In the genomic region with DNA sequence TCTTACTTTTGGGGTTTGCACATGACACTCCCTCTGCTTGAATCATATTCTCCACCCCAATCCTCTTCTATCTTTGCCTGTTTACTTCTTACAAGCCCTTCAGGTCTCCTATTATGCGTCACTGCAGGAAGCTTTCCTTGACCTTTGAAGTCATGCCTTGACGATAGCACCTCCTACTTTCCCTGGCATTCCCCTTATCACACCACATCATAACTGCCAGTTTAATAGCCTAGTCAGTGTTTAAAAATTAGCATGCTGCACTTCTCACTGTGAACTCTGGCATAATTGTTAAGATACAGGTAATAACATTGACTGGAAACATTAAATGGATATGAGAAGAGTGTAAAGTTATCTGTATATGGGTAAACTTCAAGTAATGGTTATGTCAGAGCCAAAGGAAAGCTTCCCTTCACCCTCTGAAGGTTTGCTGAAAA, we compare ENCODE assay signal across 12 cellular contexts. TPM values are rescaled to one million over a fixed set of nuclear protein-coding genes. Genes with fewer than 3 reads are reported as not detected.
DNase-seq lines count a peak whose midpoint lies in the region; ATAC-seq and TF ChIP-seq lines count a peak whose summit lies in the region.
"Had no signal": no experiment of that assay in that cellular context is flagged by ENCODE, and none has a peak within 500 bp of the region (broad histone marks: within the 10 kb centered on the region; RNA-seq: fewer than 3 reads in every experiment).

No MANE protein-coding gene starts in this region.

- no peak overlapping the region for H3K4me3 Mint-ChIP-seq in activated naive CD4-positive, alpha-beta T cell treated with anti-CD3 and anti-CD28 coated beads, Interleukin-2, amount 10 ng/mL, durations not matched to agents 7 days and 5 days
- H3K4me3 Mint-ChIP-seq in T-helper 1 cell treated with Interleukin-12 subunit alpha and Interleukin-12 subunit beta and Interleukin-4 antibody, amounts not matched to agents 30 μg/mL and 1 μg/mL, for 36 hours = no peak overlapping the region
- no peak overlapping the region for H3K4me3 Mint-ChIP-seq in stimulated activated naive B cell treated with anti-CD40 and anti-IgM and Interleukin-4, amounts not matched to agents 10 μg/mL and 1 μg/mL and 100 μg/mL, for 72 hours
- H3K4me3 Mint-ChIP-seq: IgD-negative memory B cell had no signal

- TF ChIP-seq CTCF in epithelial cell of proximal tubule (conservative IDR thresholded peaks at IDR 0.05; ENCODE audit: low read depth, low read length) = no peak

- ATAC-seq in stimulated activated naive B cell treated with anti-CD40 and anti-IgM and Interleukin-4, amounts not matched to agents 10 μg/mL and 1 μg/mL and 100 μg/mL, for 72 hours (replicated peaks) = peak; percentile 94 to 98

- CTCF ChIA-PET in activated naive CD4-positive, alpha-beta T cell treated with anti-CD3 and anti-CD28 coated beads, Interleukin-2, amount 10 ng/mL, durations not matched to agents 7 days and 5 days (lab: Charles Lee) = interaction anchor here (0.5 kb wide), 1 partner anchor 34 kb away, joined by 3 read pairs; no protein-coding TSS in a partner anchor

- H3K4me3 ChIP-seq in epithelial cell of proximal tubule (ENCODE audit: low read depth, low read length) = no peak overlapping the region

- H3K27ac Mint-ChIP-seq in activated naive CD4-positive, alpha-beta T cell treated with anti-CD3 and anti-CD28 coated beads, Interleukin-2, amount 10 ng/mL, durations not matched to agents 7 days and 5 days = no peak overlapping the region
- peak overlapping the region; percentile 51 for H3K27ac Mint-ChIP-seq in T-helper 1 cell treated with Interleukin-12 subunit alpha and Interleukin-12 subunit beta and Interleukin-4 antibody, amounts not matched to agents 30 μg/mL and 1 μg/mL, for 36 hours
- no peak overlapping the region for H3K27ac Mint-ChIP-seq in stimulated activated naive B cell treated with anti-CD40 and anti-IgM and Interleukin-4, amounts not matched to agents 10 μg/mL and 1 μg/mL and 100 μg/mL, for 72 hours
- H3K27ac Mint-ChIP-seq: IgD-negative memory B cell had no signal

- DNase-seq in activated naive CD4-positive, alpha-beta T cell treated with Interleukin-2 at 50 U/mL for 16 hours = peak; percentile 29
- DNase-seq in activated naive CD4-positive, alpha-beta T cell treated with anti-CD3 and anti-CD28 coated beads, Interleukin-2, amount 10 ng/mL, durations not matched to agents 7 days and 5 days = no peak
- peak; percentile 89 for DNase-seq in epithelial cell of proximal tubule (ENCODE audit: low read depth)
- peak; percentile 11 for DNase-seq in stimulated activated naive B cell treated with anti-CD40 and anti-IgM and Interleukin-4, amounts not matched to agents 10 μg/mL and 1 μg/mL and 100 μg/mL, for 72 hours
- no peak for DNase-seq in NCI-H446 treated with DMSO at 0.1 percent for 48 hours (lab: John Stamatoyannopoulos, UW)
- no peak for DNase-seq in HK-2 (ENCODE audit: unreplicated experiment)
- DNase-seq in COLO829 (ENCODE audit: low spot score) = no peak
- DNase-seq: C1 segment of cervical spinal cord, islet precursor cell, SIG-M5 had no signal

- H3K9me3 Mint-ChIP-seq in activated naive CD4-positive, alpha-beta T cell treated with anti-CD3 and anti-CD28 coated beads, Interleukin-2, amount 10 ng/mL, durations not matched to agents 7 days and 5 days = no peaks in the 10 kb centered on the region
- H3K9me3 Mint-ChIP-seq in T-helper 1 cell treated with Interleukin-12 subunit alpha and Interleukin-12 subunit beta and Interleukin-4 antibody, amounts not matched to agents 30 μg/mL and 1 μg/mL, for 36 hours = no peaks in the 10 kb centered on the region
- H3K9me3 Mint-ChIP-seq in stimulated activated naive B cell treated with anti-CD40 and anti-IgM and Interleukin-4, amounts not matched to agents 10 μg/mL and 1 μg/mL and 100 μg/mL, for 72 hours = no peaks in the 10 kb centered on the region

- no peaks in the 10 kb centered on the region for H3K36me3 Mint-ChIP-seq in activated naive CD4-positive, alpha-beta T cell treated with anti-CD3 and anti-CD28 coated beads, Interleukin-2, amount 10 ng/mL, durations not matched to agents 7 days and 5 days
- no peaks in the 10 kb centered on the region for H3K36me3 Mint-ChIP-seq in T-helper 1 cell treated with Interleukin-12 subunit alpha and Interleukin-12 subunit beta and Interleukin-4 antibody, amounts not matched to agents 30 μg/mL and 1 μg/mL, for 36 hours (ENCODE audit: low read depth)
- no peaks in the 10 kb centered on the region for H3K36me3 Mint-ChIP-seq in stimulated activated naive B cell treated with anti-CD40 and anti-IgM and Interleukin-4, amounts not matched to agents 10 μg/mL and 1 μg/mL and 100 μg/mL, for 72 hours
- H3K36me3 Mint-ChIP-seq: IgD-negative memory B cell had no signal

- peaks cover 7% of the 10 kb centered on the region for H3K4me1 Mint-ChIP-seq in activated naive CD4-positive, alpha-beta T cell treated with anti-CD3 and anti-CD28 coated beads, Interleukin-2, amount 10 ng/mL, durations not matched to agents 7 days and 5 days
- peaks cover 8% of the 10 kb centered on the region for H3K4me1 Mint-ChIP-seq in T-helper 1 cell treated with Interleukin-12 subunit alpha and Interleukin-12 subunit beta and Interleukin-4 antibody, amounts not matched to agents 30 μg/mL and 1 μg/mL, for 36 hours (ENCODE audit: low read depth)
- peaks cover 9% of the 10 kb centered on the region in 2 donors for H3K4me1 Mint-ChIP-seq in stimulated activated naive B cell treated with anti-CD40 and anti-IgM and Interleukin-4, amounts not matched to agents 10 μg/mL and 1 μg/mL and 100 μg/mL, for 72 hours

- no peaks in the 10 kb centered on the region for H3K27me3 Mint-ChIP-seq in activated naive CD4-positive, alpha-beta T cell treated with anti-CD3 and anti-CD28 coated beads, Interleukin-2, amount 10 ng/mL, durations not matched to agents 7 days and 5 days
- H3K27me3 Mint-ChIP-seq in T-helper 1 cell treated with Interleukin-12 subunit alpha and Interleukin-12 subunit beta and Interleukin-4 antibody, amounts not matched to agents 30 μg/mL and 1 μg/mL, for 36 hours (ENCODE audit: low read depth) = peaks cover 4% of the 10 kb centered on the region
- H3K27me3 Mint-ChIP-seq in stimulated activated naive B cell treated with anti-CD40 and anti-IgM and Interleukin-4, amounts not matched to agents 10 μg/mL and 1 μg/mL and 100 μg/mL, for 72 hours = no peaks in the 10 kb centered on the region
- H3K27me3 Mint-ChIP-seq: IgD-negative memory B cell had no signal

RNA-seq across cellular contexts. Expression of a gene that starts 37.1 kb away (rescaled TPM):
- 13.7 and 14.4 TPM in 2 replicates for total RNA-seq in epithelial cell of proximal tubule

RNA-seq across cellular contexts. Expression of a gene that starts 51.7 kb away (rescaled TPM):
- total RNA-seq in epithelial cell of proximal tubule = 25.5 and 29.8 TPM in 2 replicates

Comparison
In these comparisons a context has a peak if more than half of its experiments do, and no peak if none do; other contexts are left out.
1. DNase-seq: peak in activated naive CD4-positive, alpha-beta T cell treated with Interleukin-2 at 50 U/mL for 16 hours (single experiment), epithelial cell of proximal tubule (single experiment) and stimulated activated naive B cell treated with anti-CD40 and anti-IgM and Interleukin-4, amounts not matched to agents 10 μg/mL and 1 μg/mL and 100 μg/mL, for 72 hours (single experiment); none in activated naive CD4-positive, alpha-beta T cell treated with anti-CD3 and anti-CD28 coated beads, Interleukin-2, amount 10 ng/mL, durations not matched to agents 7 days and 5 days (single experiment), NCI-H446 treated with DMSO at 0.1 percent for 48 hours (single experiment), HK-2 (single experiment) and COLO829 (single experiment).